In genomic region chr1:62436466-62437272, GRCh38 we compare ENCODE assay signal across 8 cellular contexts. TPM values are rescaled to one million over a fixed set of nuclear protein-coding genes. Genes with fewer than 3 reads are reported as not detected.
DNase-seq lines count a peak whose midpoint lies in the region; ATAC-seq and TF ChIP-seq lines count a peak whose summit lies in the region.

Gene USP1 (plus strand): TSS chr1:62437049. CDS start chr1:62439868, 2,819 bp downstream.

- peaks cover 48% of the 10 kb centered on the region for H3K79me2 ChIP-seq in SK-N-SH (ENCODE audit: insufficient read depth)

- no peaks in the 10 kb centered on the region for H3K9me2 ChIP-seq in SK-N-SH

- H3K4me2 ChIP-seq in SK-N-SH: peak within 1 kb of the TSS; percentile 88

- CTCF ChIA-PET in SK-N-SH (lab: Yijun Ruan, JAX): interaction anchor here (0.8 to 2.1 kb wide), 8 partner anchors 10 to 354 kb away, joined by 3 to 11 read pairs (median 4); no protein-coding TSS in a partner anchor

- TF ChIP-seq POLR2A in suprapubic skin (IDR thresholded peaks at IDR 0.05): no peak

- DNase-seq in GM04504 (ENCODE audit: low read depth): peak; percentile 100
- DNase-seq in NCI-H1048 (lab: John Stamatoyannopoulos, UW): peak; percentile 98
- DNase-seq in SK-N-SH: peak; percentile 95
- peak; percentile 98 for DNase-seq in activated naive CD4-positive, alpha-beta T cell treated with anti-CD3 and anti-CD28 coated beads, Interleukin-2, amount 50 U/mL, for 16 hours
- DNase-seq in globus pallidus (ENCODE audit: low spot score): peak; percentile 97
- DNase-seq in nucleus accumbens (lab: John Stamatoyannopoulos, UW): peak; percentile 90 to 100 (median 98)
- peak; percentile 99 to 100 for DNase-seq in suprapubic skin (ENCODE audit: low spot score in 2 of 2)

- peaks cover 23% of the 10 kb centered on the region for H3F3A ChIP-seq in SK-N-SH (replicated peaks; ENCODE audit: insufficient read depth)

- TF ChIP-seq CTCF in SK-N-SH (IDR thresholded peaks at IDR 0.05) (no peak), suprapubic skin (IDR thresholded peaks at IDR 0.05) (no peak)

- peak; percentile 75 for ATAC-seq in HG02571 (IDR thresholded peaks at IDR 0.05; ENCODE audit: unreplicated experiment)

- H3K27me3 ChIP-seq in SK-N-SH (ENCODE audit: insufficient read depth) (no peaks in the 10 kb centered on the region), suprapubic skin (no peaks in the 10 kb centered on the region)

- peak within 1 kb of the TSS; percentile 99 for H3K9ac ChIP-seq in SK-N-SH

- H3K9me3 ChIP-seq in SK-N-SH (no peaks in the 10 kb centered on the region), suprapubic skin (no peaks in the 10 kb centered on the region)

- POLR2A ChIA-PET in SK-N-SH (lab: Yijun Ruan, JAX): interaction anchor here (0.6 to 1.7 kb wide), 10 partner anchors 9 to 694 kb away, joined by 3 to 6 read pairs (median 3); no protein-coding TSS in a partner anchor

- peaks cover 3 to 13% of the 10 kb centered on the region in 2 experiments; a peak in 3 of 4 replicates for H3K4me1 ChIP-seq in SK-N-SH (ENCODE audit: control insufficient read depth in 1 of 2, insufficient read depth in 2 of 2, low read depth in 1 of 2, low read length in 1 of 2)
- peaks cover 31% of the 10 kb centered on the region for H3K4me1 ChIP-seq in suprapubic skin

- H3K36me3 ChIP-seq in SK-N-SH (replicated peaks in 1 of 2; ENCODE audit: control insufficient read depth in 1 of 2, insufficient read depth in 2 of 2, low read length in 1 of 2): peaks cover 12 to 18% of the 10 kb centered on the region in 2 experiments
- no peaks in the 10 kb centered on the region for H3K36me3 ChIP-seq in suprapubic skin

- 1% methylated on average over 48 of the region's 76 CpGs for WGBS in SK-N-SH (ENCODE audit: low lambda C conversion rate)
- under 1% methylated on average over 15 of the region's 76 CpGs for WGBS in suprapubic skin

- peak within 1 kb of the TSS; percentile 94 to 96 for H3K4me3 ChIP-seq in SK-N-SH (ENCODE audit: low read depth in 2 of 2, low read length in 1 of 2)
- H3K4me3 ChIP-seq in suprapubic skin: peak within 1 kb of the TSS; percentile 97

- H2AFZ ChIP-seq in SK-N-SH (ENCODE audit: low read depth): peak within 1 kb of the TSS; percentile 88

- peaks cover 21% of the 10 kb centered on the region; the same call in 1 of the 2 replicates for H4K20me1 ChIP-seq in SK-N-SH (ENCODE audit: insufficient read depth)

- TF ChIP-seq RAD21 in SK-N-SH (IDR thresholded peaks at IDR 0.05; ENCODE audit: low read length): no peak

- peak within 1 kb of the TSS; percentile 97 to 100 for H3K27ac ChIP-seq in SK-N-SH (ENCODE audit: low read depth in 2 of 2, low read length in 1 of 2)
- peak within 1 kb of the TSS; percentile 98 for H3K27ac ChIP-seq in suprapubic skin

- TF ChIP-seq EP300 in SK-N-SH (IDR thresholded peaks at IDR 0.05; ENCODE audit: borderline replicate concordance in 1 of 2, low read depth in 1 of 2, low read length in 1 of 2) (no peak; a peak in 1 of 4 replicates), suprapubic skin (IDR thresholded peaks at IDR 0.05) (no peak)

TF ChIP-seq in SK-N-SH, 30 proteins besides CTCF, POLR2A, EP300 and RAD21 (continues in another document):
- TF ChIP-seq MEF2A (IDR thresholded peaks at IDR 0.05; ENCODE audit: borderline replicate concordance, low read depth) (no peak), TEAD4 (IDR thresholded peaks at IDR 0.05; ENCODE audit: borderline replicate concordance, insufficient read depth) (0 out of 2 replicates have a peak, but pooled peaks have one; percentile 3), REST (IDR thresholded peaks at IDR 0.05; ENCODE audit: low read depth, low read length) (0 out of 2 replicates have a peak, but pooled peaks have one; percentile 33), USF1 (IDR thresholded peaks at IDR 0.05; ENCODE audit: borderline replicate concordance, low read depth) (no peak), MAX (IDR thresholded peaks at IDR 0.05; ENCODE audit: low read depth) (peak; percentile 64), MXI1 (IDR thresholded peaks at IDR 0.05; ENCODE audit: low read depth, low read length) (peak; percentile 59), FOXJ3 (CRISPR knock-in tag; IDR thresholded peaks at IDR 0.05) (0 out of 2 replicates have a peak, but pooled peaks have one; percentile 21), ZBTB33 (IDR thresholded peaks at IDR 0.05; ENCODE audit: borderline replicate concordance, low read depth) (peak; percentile 74; the same call in 1 of the 2 replicates), TAF1 (IDR thresholded peaks at IDR 0.05; ENCODE audit: borderline replicate concordance, low read depth, low read length) (peak; percentile 48; the same call in 1 of the 2 replicates), IRF3 (IDR thresholded peaks at IDR 0.05; ENCODE audit: low read depth, low read length) (peak; percentile 61), POLR2AphosphoS5 (IDR thresholded peaks at IDR 0.05; ENCODE audit: low read depth, low read length) (peak; percentile 78), ELF1 (IDR thresholded peaks at IDR 0.05) (peak; percentile 18), PBX3 (IDR thresholded peaks at IDR 0.05) (peak; percentile 41; the same call in 1 of the 2 replicates), TCF12 (IDR thresholded peaks at IDR 0.05) (no peak)

RNA-seq across cellular contexts. Expression of gene USP1, which starts in this region (rescaled TPM):
- 3.9 and 4.3 TPM in 2 replicates for polyA plus RNA-seq in SK-N-SH (2012; rRNA removed)
- polyA plus RNA-seq in SK-N-SH (2012; cell fraction: cytosol; rRNA removed): 6.5 and 8.3 TPM in 2 replicates
- 3.0 and 3.3 TPM in 2 replicates for polyA plus RNA-seq in SK-N-SH (2012; cell fraction: nucleus; rRNA removed)
- total RNA-seq in suprapubic skin: 10 to 100 TPM; 17.6 to 26.4 (median 20.7) TPM

Comparison
In these comparisons a context has a peak if more than half of its experiments do, and no peak if none do; other contexts are left out.
1. Peak in every context shown above with its lines: DNase-seq, ATAC-seq, H3K4me3 ChIP-seq and H3K27ac ChIP-seq.